Comparison of ENCODE assay signal across 38 cellular contexts in the genomic region with DNA sequence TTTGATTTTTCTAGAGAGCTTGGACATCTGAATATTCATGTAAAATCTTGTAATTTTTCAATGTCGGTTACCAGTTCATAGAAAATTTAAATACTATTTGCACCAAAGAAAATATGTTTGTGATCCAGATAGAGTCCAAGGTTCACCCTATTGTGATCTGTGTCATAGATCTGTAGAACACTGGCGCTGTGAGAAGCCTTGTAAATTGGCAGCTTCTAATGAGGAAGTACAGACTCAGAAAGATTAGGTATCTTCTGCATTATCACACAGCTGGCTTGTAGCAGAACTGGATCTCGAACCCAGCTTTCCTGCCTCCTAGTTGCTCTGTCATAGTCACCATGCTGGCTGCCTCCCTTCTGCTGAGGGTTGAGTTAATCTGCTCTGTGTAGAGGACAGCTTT.
"Had no signal": no experiment of that assay in that cellular context is flagged by ENCODE, and none has a peak within 500 bp of the region (broad histone marks: within the 10 kb centered on the region; RNA-seq: fewer than 3 reads in every experiment).

No MANE protein-coding gene starts in this region.

- FAIRE-seq: bronchial epithelial cell had no signal

- ATAC-seq: activated naive CD4-positive, alpha-beta T cell treated with anti-CD3 and anti-CD28 coated beads, Interleukin-2, amount 50 U/mL, for 72 hours; activated T-cell treated with anti-CD3 and anti-CD28 coated beads, Interleukin-2, amount 50 U/mL, for 4 hours; body of pancreas; PC-3; Right ventricle myocardium inferior; SK-N-SH treated with all-trans-retinoic acid at 6 μM for 48 hours had no signal

- H3K9me3 ChIP-seq: adrenal gland, body of pancreas, MG63, Peyer's patch had no signal

- H3K36me3 ChIP-seq: adrenal gland, MG63, Peyer's patch had no signal

- H3K27ac ChIP-seq: adrenal gland, body of pancreas, Peyer's patch, VCaP had no signal

- DNase-seq: activated B cell treated with CpG ODN at 0.5 μM for 24 hours; activated CD4-positive, alpha-beta memory T cell treated with anti-CD3 and anti-CD28 coated beads for 36 hours; activated CD4-positive, alpha-beta T cell treated with anti-CD3 and anti-CD28 coated beads for 4 hours; activated CD4-positive, alpha-beta T cell treated with anti-CD3 and anti-CD28 coated beads, Interleukin-2, amount 50 U/mL, for 1 hour; activated CD4-positive, CD25-positive, alpha-beta regulatory T cell treated with anti-CD3 and anti-CD28 coated beads, Interleukin-2, amount 50 U/mL, for 72 hours; activated CD8-positive, alpha-beta memory T cell treated with anti-CD3 and anti-CD28 coated beads, Interleukin-2, amount 50 U/mL, for 4 hours; activated gamma-delta T cell treated with Interleukin-2 at 50 U/mL for 16 hours; activated naive CD4-positive, alpha-beta T cell treated with anti-CD3 and anti-CD28 coated beads for 36 hours; activated T-cell treated with anti-CD3 and anti-CD28 coated beads for 4 hours; activated T-cell treated with anti-CD3 and anti-CD28 coated beads, Interleukin-2, amount 50 U/mL, for 4 hours; adrenal gland; body of pancreas; caudate nucleus; cerebellar nuclear complex; Karpas-422; KBM-7; MG63; NCI-H1048; NCI-H1105 treated with DMSO at 0.1 percent for 48 hours; NCI-H1436 treated with DMSO at 0.1 percent for 48 hours; NCI-H1694 treated with DMSO at 0.1 percent for 48 hours; NCI-H2029 treated with DMSO at 0.1 percent for 48 hours; NCI-H345; NCI-H524 treated with DMSO at 0.1 percent for 48 hours; NCI-H774; PC-3; Peyer's patch; RPMI8226; SIG-M5; SW 1271; T-helper 1 cell; T-helper 2 cell; T-helper 9 cell had no signal

- H3K4me3 ChIP-seq: adrenal gland, body of pancreas, MG63, Peyer's patch had no signal

- H3K27me3 ChIP-seq: body of pancreas, MG63, Peyer's patch had no signal

- H3K4me1 ChIP-seq: adrenal gland, Peyer's patch had no signal
